19 cellular contexts compared by ENCODE assay signal in the genomic region with DNA sequence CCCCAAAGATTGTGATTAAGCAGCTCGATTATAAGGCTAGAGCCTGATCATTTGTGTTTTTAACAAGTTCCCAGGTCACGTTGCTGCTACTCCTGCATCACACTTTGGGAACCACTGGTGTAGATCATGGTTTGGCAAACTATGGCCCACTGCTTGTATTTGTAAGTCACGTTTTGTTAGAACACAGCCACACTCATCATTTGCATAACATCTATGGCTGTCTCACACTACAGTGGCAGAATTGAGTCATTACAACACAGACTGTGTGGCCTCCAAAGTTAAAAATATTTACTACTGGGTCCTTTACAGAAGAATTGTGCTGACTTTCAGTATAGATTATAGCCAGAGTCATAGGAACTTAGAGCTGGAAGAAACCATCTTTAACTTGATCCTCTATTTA.
"Had no signal": no experiment of that assay in that cellular context is flagged by ENCODE, and none has a peak within 500 bp of the region (broad histone marks: within the 10 kb centered on the region; RNA-seq: fewer than 3 reads in every experiment).

No MANE protein-coding gene starts in this region.

- H3K4me1 ChIP-seq: SJSA1 had no signal

- DNase-seq: KBM-7, MV-4-11, NCI-H1048, NCI-H1105 treated with DMSO at 0.1 percent for 48 hours, NCI-H1417 treated with DMSO at 0.1 percent for 48 hours, NCI-H146, NCI-H1694 treated with DMSO at 0.1 percent for 48 hours, NCI-H1930, NCI-H2081, NCI-H2107, NCI-H2227 treated with DMSO at 0.1 percent for 48 hours, NCI-H524, NCI-H526 treated with DMSO at 0.1 percent for 48 hours, NCI-H748 treated with DMSO at 0.1 percent for 48 hours, Right ventricle myocardium superior, RPMI8226, SIG-M5 had no signal

- H3K27ac ChIP-seq: SJSA1, SK-N-MC had no signal

- H3K36me3 ChIP-seq: SJSA1 had no signal

- H3K4me3 ChIP-seq: SJSA1, SK-N-MC had no signal

- H3K27me3 ChIP-seq: SJSA1 had no signal

- H3K9me3 ChIP-seq: SJSA1 had no signal
